ENCODE assay signal across 23 cellular contexts in genomic region chr3:109005443-109005842, GRCh38. TPM values are rescaled to one million over a fixed set of nuclear protein-coding genes. Genes with fewer than 3 reads are reported as not detected.
"Had no signal": no experiment of that assay in that cellular context is flagged by ENCODE, and none has a peak within 500 bp of the region (broad histone marks: within the 10 kb centered on the region; RNA-seq: fewer than 3 reads in every experiment).

No MANE protein-coding gene starts in this region.

- H3K9me2 ChIP-seq: SK-N-SH had no signal

- DNase-seq: Karpas-422, KG1, MG63, NCI-H1092, NCI-H1105 treated with DMSO at 0.1 percent for 48 hours, NCI-H1417 treated with DMSO at 0.1 percent for 48 hours, NCI-H146, NCI-H1694 treated with DMSO at 0.1 percent for 48 hours, NCI-H2029, NCI-H2081 treated with DMSO at 0.1 percent for 48 hours, NCI-H2171, NCI-H226, NCI-H446, NCI-H510A, NCI-H524 treated with DMSO at 0.1 percent for 48 hours, NCI-H69, NCI-H774, SHP77, SK-N-SH had no signal

- H3K4me2 ChIP-seq: SK-N-SH had no signal

- H3K27ac ChIP-seq: RWPE1 had no signal

- H3K9me3 ChIP-seq: MG63, SK-N-SH had no signal

- H3K36me3 ChIP-seq: MG63 had no signal

- ATAC-seq: Panc1 had no signal

- H3K4me3 ChIP-seq: MG63 had no signal

RNA-seq across cellular contexts. Expression of gene GUCA1C, which starts 51.8 kb away (rescaled TPM):
- total RNA-seq: HT-29, SK-MEL-5 had no signal
- polyA plus RNA-seq: SK-N-SH had no signal
